8 cellular contexts compared by ENCODE assay signal in genomic region chr17:29389994-29390855, GRCh38. TPM values are rescaled to one million over a fixed set of nuclear protein-coding genes. Genes with fewer than 3 reads are reported as not detected.
DNase-seq lines count a peak whose midpoint lies in the region; ATAC-seq, FAIRE-seq and TF ChIP-seq lines count a peak whose summit lies in the region.

TSS of gene TAOK1 (plus strand) at chr17:29390363. CDS start at chr17:29451549, 61,186 bp downstream.

- FAIRE-seq in HTR-8/SVneo (lab: Jason Lieb, UNC): peak; percentile 97

- H3K27me3 Mint-ChIP-seq in CD8-positive, alpha-beta T cell (ENCODE audit: low read depth): no peaks in the 10 kb centered on the region

- peak within 1 kb of the TSS; percentile 87 for H3K27ac ChIP-seq in CD8-positive, alpha-beta T cell (ENCODE audit: low read depth, low read length)
- H3K27ac ChIP-seq in lung (ENCODE audit: low read depth in 1 of 2, low read length in 1 of 2): peak within 1 kb of the TSS; percentile 93 to 96

- H3K9me3 Mint-ChIP-seq in CD8-positive, alpha-beta T cell: no peaks in the 10 kb centered on the region

- TF ChIP-seq CTCF in CD8-positive, alpha-beta T cell (IDR thresholded peaks at IDR 0.05): no peak
- TF ChIP-seq CTCF in lung (IDR thresholded peaks at IDR 0.05; ENCODE audit: control extremely low read depth, extremely low read depth): no peak

- peaks cover 41% of the 10 kb centered on the region for H3K4me1 Mint-ChIP-seq in CD8-positive, alpha-beta T cell (ENCODE audit: low read depth)

- peak; percentile 91 for ATAC-seq in CD8-positive, alpha-beta T cell
- ATAC-seq in GM19468 (IDR thresholded peaks at IDR 0.05; ENCODE audit: extremely low read depth, unreplicated experiment): peak; percentile 16
- ATAC-seq in lung (ENCODE audit: insufficient read depth, low FRiP score): peak; percentile 98

- H3K4me1 ChIP-seq in CD8-positive, alpha-beta T cell (ENCODE audit: insufficient read depth, low read length): peaks cover 22% of the 10 kb centered on the region
- peaks cover 0 to 2% of the 10 kb centered on the region in 2 donors for H3K4me1 ChIP-seq in lung (ENCODE audit: control insufficient read depth in 2 of 2, insufficient read depth in 2 of 2, low read length in 2 of 2)

- peaks cover 15% of the 10 kb centered on the region for H3K36me3 Mint-ChIP-seq in CD8-positive, alpha-beta T cell

- peak; percentile 94 to 98 (median 98) for DNase-seq in CD8-positive, alpha-beta T cell
- DNase-seq in HTR-8/SVneo (ENCODE audit: insufficient read length, low spot score) (peak; percentile 99), NOMO-1 treated with DMSO at 0.1 percent for 48 hours (lab: John Stamatoyannopoulos, UW; ENCODE audit: unreplicated experiment) (peak; percentile 96), lung (ENCODE audit: low spot score) (peak; percentile 100)
- peak; percentile 96 for DNase-seq in effector CD8-positive, alpha-beta T cell (lab: John Stamatoyannopoulos, UW)
- peak; percentile 97 to 98 (median 98) for DNase-seq in stimulated activated CD4-positive, alpha-beta T cell treated with anti-CD3 and anti-CD28 coated beads, TNF-alpha, amount 100 ng/mL, for 24 hours (ENCODE audit: low read depth in 3 of 3)

- H3K36me3 ChIP-seq in CD8-positive, alpha-beta T cell (ENCODE audit: insufficient read depth, low read length): no peaks in the 10 kb centered on the region
- H3K36me3 ChIP-seq in lung (ENCODE audit: control insufficient read depth in 2 of 2, insufficient read depth in 2 of 2, low read length in 2 of 2): no peaks in the 10 kb centered on the region

- H3K9me3 ChIP-seq in CD8-positive, alpha-beta T cell (ENCODE audit: low read length): no peaks in the 10 kb centered on the region
- no peaks in the 10 kb centered on the region for H3K9me3 ChIP-seq in lung (ENCODE audit: control insufficient read depth in 2 of 2, insufficient read depth in 1 of 2, low read length in 1 of 2)

- WGBS in lung, 2 donors: 0% methylated on average over 38 to 87 of the region's 88 CpGs

- peak within 1 kb of the TSS; percentile 98 for H3K27ac Mint-ChIP-seq in CD8-positive, alpha-beta T cell

- peak within 1 kb of the TSS; percentile 77 for H3K4me3 ChIP-seq in CD8-positive, alpha-beta T cell (ENCODE audit: low read depth, low read length)
- H3K4me3 ChIP-seq in lung: peak within 1 kb of the TSS; percentile 78

- POLR2A ChIA-PET in CD8-positive, alpha-beta T cell (lab: Charles Lee): interaction anchor here (0.7 to 1.2 kb wide), 3 partner anchors 20 to 227 kb away, joined by 3 to 4 read pairs (median 4); partner anchors contain the start of gene ABHD15
- POLR2A ChIA-PET in activated CD8-positive, alpha-beta memory T cell treated with anti-CD3 and anti-CD28 coated beads for 36 hours (lab: Charles Lee): interaction anchor here (0.7 kb wide), 1 partner anchor 96 kb away, joined by 3 read pairs; the partner anchor contains the start of gene NUFIP2

- intact Hi-C loops in CD8-positive, alpha-beta T cell (cut with DNase I, micrococcal nuclease): loop anchor here (1.0 to 5.0 kb wide), 7 partner anchors 19 to 227 kb away; partner anchors contain the start of genes TP53I13 (in 2 of the 2), ABHD15 (in 1 of the 2) and NUFIP2 (in 1 of the 2)

- CTCF ChIA-PET in CD8-positive, alpha-beta T cell (lab: Charles Lee): interaction anchor here (0.6 kb wide), 1 partner anchor 19 kb away, joined by 4 read pairs; no protein-coding TSS in a partner anchor
- CTCF ChIA-PET in activated CD8-positive, alpha-beta memory T cell treated with anti-CD3 and anti-CD28 coated beads for 36 hours (lab: Charles Lee): interaction anchor here (0.8 to 2.4 kb wide), 3 partner anchors 20 to 57 kb away, joined by 3 to 9 read pairs (median 4); no protein-coding TSS in a partner anchor

- peak within 1 kb of the TSS; percentile 93 for H3K4me3 Mint-ChIP-seq in CD8-positive, alpha-beta T cell

- H3K27me3 ChIP-seq in CD8-positive, alpha-beta T cell (ENCODE audit: insufficient read depth, low read length): no peaks in the 10 kb centered on the region
- H3K27me3 ChIP-seq in lung (ENCODE audit: control insufficient read depth, insufficient read depth): no peaks in the 10 kb centered on the region

RNA-seq across cellular contexts. Expression of gene TAOK1, which starts in this region (rescaled TPM):
- total RNA-seq in CD8-positive, alpha-beta T cell: 10 to 100 TPM; 25.2 to 26.8 TPM
- total RNA-seq in activated CD8-positive, alpha-beta memory T cell treated with anti-CD3 and anti-CD28 coated beads for 36 hours: 10 to 100 TPM; 34.8 to 37.0 TPM
- total RNA-seq in lung: 10 to 100 TPM; 64.2 to 81.0 TPM
- polyA plus RNA-seq in lung: 10 to 100 TPM in 1 of 2 donors, 1 to 10 TPM in 1; 8.8 to 10.5 TPM

Comparison
In these comparisons a context has a peak if more than half of its experiments do, and no peak if none do; other contexts are left out.
1. Peak in every context shown above with its lines: DNase-seq, ATAC-seq, H3K4me3 ChIP-seq and H3K27ac ChIP-seq.
2. ATAC-seq: peak in every context shown above with its lines; median percentile 98 in lung; 91 in CD8-positive, alpha-beta T cell; 16 in GM19468.